Comparison of ENCODE assay signal across 7 cellular contexts in genomic region chr5:133967715-133968056, GRCh38. TPM values are rescaled to one million over a fixed set of nuclear protein-coding genes. Genes with fewer than 3 reads are reported as not detected.
A peak's percentile ranks its signal among the peaks of the same experiment; 100 is the strongest.
DNase-seq lines count a peak whose midpoint lies in the region; ATAC-seq and TF ChIP-seq lines count a peak whose summit lies in the region.

No MANE protein-coding gene starts in this region.

- peaks cover 14% of the 10 kb centered on the region for H3K36me3 ChIP-seq in WERI-Rb-1
- peaks cover 9% of the 10 kb centered on the region for H3K36me3 ChIP-seq in osteoblast (ENCODE audit: insufficient read depth, low read length)

- TF ChIP-seq CTCF in WERI-Rb-1 (IDR thresholded peaks at IDR 0.05; ENCODE audit: low read depth, low read length) = no peak
- TF ChIP-seq CTCF in fibroblast of villous mesenchyme (IDR thresholded peaks at IDR 0.05; ENCODE audit: insufficient read depth, low read depth, low read length) = no peak
- TF ChIP-seq CTCF in osteoblast (IDR thresholded peaks at IDR 0.05; ENCODE audit: extremely low read depth, low read depth, low read length) = no peak

- H4K20me1 ChIP-seq in osteoblast (ENCODE audit: insufficient read depth, low read length) = peaks cover 7% of the 10 kb centered on the region

- no peaks in the 10 kb centered on the region for H3K9me3 ChIP-seq in WERI-Rb-1 (ENCODE audit: severe bottlenecking)
- H3K9me3 ChIP-seq in osteoblast (ENCODE audit: low read depth, low read length) = no peaks in the 10 kb centered on the region

- H3K79me2 ChIP-seq in osteoblast (ENCODE audit: insufficient read depth, low read length) = peaks cover 51% of the 10 kb centered on the region

- no peak for ATAC-seq in GM21367 (IDR thresholded peaks at IDR 0.05; ENCODE audit: unreplicated experiment)
- ATAC-seq in HG02973 (IDR thresholded peaks at IDR 0.05; ENCODE audit: unreplicated experiment) = no peak
- no peak for ATAC-seq in GM19351 (IDR thresholded peaks at IDR 0.05; ENCODE audit: unreplicated experiment)

- DNase-seq in HK-2 (ENCODE audit: unreplicated experiment) (peak; percentile 31), WERI-Rb-1 (no peak), fibroblast of villous mesenchyme (ENCODE audit: low read depth) (peak; percentile 76), osteoblast (ENCODE audit: insufficient read length, low spot score, missing footprints) (no peak)

- peaks cover 33% of the 10 kb centered on the region for H3K4me1 ChIP-seq in osteoblast (ENCODE audit: insufficient read depth, low read length)

- peak overlapping the region; percentile 92 for H2AFZ ChIP-seq in osteoblast (ENCODE audit: low read length)

- peak overlapping the region; percentile 78 for H3K4me2 ChIP-seq in osteoblast (ENCODE audit: insufficient read depth, low read length)

- H3K27ac ChIP-seq in WERI-Rb-1 (peak overlapping the region; percentile 92), osteoblast (ENCODE audit: low read depth, low read length) (peak overlapping the region; percentile 95)

- H3K27me3 ChIP-seq in WERI-Rb-1 (ENCODE audit: insufficient read depth, low read depth, severe bottlenecking) = no peaks in the 10 kb centered on the region
- no peaks in the 10 kb centered on the region for H3K27me3 ChIP-seq in osteoblast (ENCODE audit: insufficient read depth, low read length)

- peak overlapping the region; percentile 81 for H3K4me3 ChIP-seq in WERI-Rb-1 (ENCODE audit: low read depth, low read length)
- peak overlapping the region; percentile 99 for H3K4me3 ChIP-seq in fibroblast of villous mesenchyme (ENCODE audit: low read depth, low read length)
- peak overlapping the region; percentile 98 for H3K4me3 ChIP-seq in osteoblast (ENCODE audit: insufficient read depth, low read length)

RNA-seq across cellular contexts. Expression of gene C5orf15, which starts 0.7 kb away (rescaled TPM):
- total RNA-seq in fibroblast of villous mesenchyme (53.8 and 103 TPM in 2 replicates), osteoblast (68.4 and 77.2 TPM in 2 replicates)

RNA-seq across cellular contexts. Expression of gene VDAC1, which starts 37.1 kb away (rescaled TPM):
- total RNA-seq in fibroblast of villous mesenchyme (263 and 350 TPM in 2 replicates), osteoblast (236 and 264 TPM in 2 replicates)

Comparison
In these comparisons a context has a peak if more than half of its experiments do, and no peak if none do; other contexts are left out.
1. DNase-seq: peak in HK-2 (single experiment) and fibroblast of villous mesenchyme (single experiment); none in WERI-Rb-1 (single experiment) and osteoblast (single experiment).
2. Peak in every context shown above with its lines, with median percentiles within 50 percentile points of each other: H3K4me3 ChIP-seq.